8 cellular contexts compared by ENCODE assay signal in genomic region chr17:69783865-69784264, GRCh38.
"Had no signal": no experiment of that assay in that cellular context is flagged by ENCODE, and none has a peak within 500 bp of the region (broad histone marks: within the 10 kb centered on the region; RNA-seq: fewer than 3 reads in every experiment).

No MANE protein-coding gene starts in this region.

- FAIRE-seq: G401.6, GM12878, GM12891, GM12892, GM18507, GM19239 had no signal

- DNase-seq: GDM1, GF-D8 had no signal

- H3K4me3 ChIP-seq: GM12878 had no signal

- ATAC-seq: GM12878 had no signal
